In the genomic region with DNA sequence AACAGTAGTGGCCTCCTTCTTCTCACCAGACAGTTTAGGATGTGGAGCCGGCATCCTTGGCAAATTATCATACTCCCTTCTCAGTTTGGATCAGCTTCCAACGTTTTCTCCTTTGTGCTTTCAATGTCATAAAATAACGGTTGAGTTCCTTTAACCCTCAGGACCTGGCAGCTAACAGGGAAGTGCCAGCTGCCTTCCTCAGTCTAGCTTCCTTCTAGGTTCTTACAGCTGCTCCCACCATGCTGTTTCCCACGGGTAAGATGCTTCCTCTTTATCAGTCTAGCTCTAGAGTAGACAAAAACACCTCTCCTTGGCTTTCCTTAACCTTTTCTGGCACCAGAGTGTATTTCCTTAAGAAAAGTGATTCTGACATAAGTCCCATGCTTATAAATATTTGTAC, we compare ENCODE assay signal across 23 cellular contexts.
DNase-seq lines count a peak whose midpoint lies in the region; ATAC-seq and TF ChIP-seq lines count a peak whose summit lies in the region.
"Had no signal": no experiment of that assay in that cellular context is flagged by ENCODE, and none has a peak within 500 bp of the region (broad histone marks: within the 10 kb centered on the region; RNA-seq: fewer than 3 reads in every experiment).

No MANE protein-coding gene starts in this region.

- H3K4me3 Mint-ChIP-seq in central memory CD8-positive, alpha-beta T cell: no peak overlapping the region
- no peak overlapping the region for H3K4me3 Mint-ChIP-seq in nephron
- H3K4me3 Mint-ChIP-seq: activated CD4-positive, alpha-beta memory T cell treated with anti-CD3 and anti-CD28 coated beads, Interleukin-2, amount 10 ng/mL, durations not matched to agents 7 days and 5 days; CD4-positive, CD25-positive, alpha-beta regulatory T cell; naive thymus-derived CD8-positive, alpha-beta T cell; stimulated activated memory B cell treated with anti-CD40 and anti-IgM and Interleukin-4, amounts not matched to agents 10 μg/mL and 1 μg/mL and 100 μg/mL, for 72 hours had no signal

- H3K36me3 Mint-ChIP-seq in central memory CD8-positive, alpha-beta T cell (ENCODE audit: insufficient read depth): peaks cover 18% of the 10 kb centered on the region
- peaks cover 48% of the 10 kb centered on the region for H3K36me3 Mint-ChIP-seq in nephron (ENCODE audit: low read depth)

- peak overlapping the region; percentile 6 for H3K27ac Mint-ChIP-seq in central memory CD8-positive, alpha-beta T cell (ENCODE audit: low read depth)
- peak overlapping the region in 2 of 3 experiments; percentile 5 to 17 for H3K27ac Mint-ChIP-seq in nephron
- H3K27ac Mint-ChIP-seq: activated CD4-positive, alpha-beta memory T cell treated with anti-CD3 and anti-CD28 coated beads, Interleukin-2, amount 10 ng/mL, durations not matched to agents 7 days and 5 days; CD4-positive, CD25-positive, alpha-beta regulatory T cell; stimulated activated memory B cell treated with anti-CD40 and anti-IgM and Interleukin-4, amounts not matched to agents 10 μg/mL and 1 μg/mL and 100 μg/mL, for 72 hours had no signal

- DNase-seq in CD1c-positive myeloid dendritic cell (ENCODE audit: extremely low spot score) (peak; percentile 73), MV-4-11 (lab: John Stamatoyannopoulos, UW) (peak; percentile 85), T1000 (lab: John Stamatoyannopoulos, UW) (no peak), DMS79 treated with DMSO at 0.1 percent for 48 hours (lab: John Stamatoyannopoulos, UW) (no peak)
- no peak for DNase-seq in central memory CD8-positive, alpha-beta T cell (ENCODE audit: low spot score in 2 of 2)
- DNase-seq in activated CD4-positive, alpha-beta T cell treated with anti-CD3 and anti-CD28 coated beads for 48 hours: no peak
- DNase-seq: activated CD4-positive, alpha-beta memory T cell treated with anti-CD3 and anti-CD28 coated beads, Interleukin-2, amount 10 ng/mL, durations not matched to agents 7 days and 5 days; activated T-cell treated with anti-CD3 and anti-CD28 coated beads, Interleukin-2, amount 50 U/mL, for 1 hour; amniotic stem cell; CD4-positive, CD25-positive, alpha-beta regulatory T cell; DMS53; foreskin fibroblast; hippocampal formation; mammary epithelial cell; naive thymus-derived CD8-positive, alpha-beta T cell; NCI-H1105 treated with DMSO at 0.1 percent for 48 hours; NCI-H2081 treated with DMSO at 0.1 percent for 48 hours; NCI-H510A treated with DMSO at 0.1 percent for 48 hours; stimulated activated CD4-positive, alpha-beta T cell treated with anti-CD3 and anti-CD28 coated beads, Interleukin-1b, Interleukin-23, amount 100 ng/mL, for 48 hours had no signal

- no peak for ATAC-seq in central memory CD8-positive, alpha-beta T cell (replicated peaks; ENCODE audit: extremely low read depth, poor library complexity, severe bottlenecking)
- no peak for ATAC-seq in GM21423 (IDR thresholded peaks at IDR 0.05; ENCODE audit: unreplicated experiment)
- ATAC-seq: naive thymus-derived CD8-positive, alpha-beta T cell; Right ventricle myocardium inferior; stimulated activated memory B cell treated with anti-CD40 and anti-IgM and Interleukin-4, amounts not matched to agents 10 μg/mL and 1 μg/mL and 100 μg/mL, for 72 hours had no signal

- H3K4me1 Mint-ChIP-seq in central memory CD8-positive, alpha-beta T cell: peaks cover under 1% of the 10 kb centered on the region
- H3K4me1 Mint-ChIP-seq in nephron: peaks cover 14% of the 10 kb centered on the region
- H3K4me1 Mint-ChIP-seq: stimulated activated memory B cell treated with anti-CD40 and anti-IgM and Interleukin-4, amounts not matched to agents 10 μg/mL and 1 μg/mL and 100 μg/mL, for 72 hours had no signal

- TF ChIP-seq CTCF in nephron (IDR thresholded peaks at IDR 0.05; ENCODE audit: unreplicated experiment in 3 of 3): no peak

- no peaks in the 10 kb centered on the region for H3K27me3 Mint-ChIP-seq in central memory CD8-positive, alpha-beta T cell
- no peaks in the 10 kb centered on the region for H3K27me3 Mint-ChIP-seq in nephron (ENCODE audit: low read depth)
- H3K27me3 Mint-ChIP-seq: activated CD4-positive, alpha-beta memory T cell treated with anti-CD3 and anti-CD28 coated beads, Interleukin-2, amount 10 ng/mL, durations not matched to agents 7 days and 5 days; CD4-positive, CD25-positive, alpha-beta regulatory T cell; naive thymus-derived CD8-positive, alpha-beta T cell; stimulated activated memory B cell treated with anti-CD40 and anti-IgM and Interleukin-4, amounts not matched to agents 10 μg/mL and 1 μg/mL and 100 μg/mL, for 72 hours had no signal

- no peaks in the 10 kb centered on the region for H3K9me3 Mint-ChIP-seq in central memory CD8-positive, alpha-beta T cell
- no peaks in the 10 kb centered on the region for H3K9me3 Mint-ChIP-seq in nephron
- H3K9me3 Mint-ChIP-seq: activated CD4-positive, alpha-beta memory T cell treated with anti-CD3 and anti-CD28 coated beads, Interleukin-2, amount 10 ng/mL, durations not matched to agents 7 days and 5 days; naive thymus-derived CD8-positive, alpha-beta T cell; stimulated activated memory B cell treated with anti-CD40 and anti-IgM and Interleukin-4, amounts not matched to agents 10 μg/mL and 1 μg/mL and 100 μg/mL, for 72 hours had no signal

Comparison
In these comparisons a context has a peak if more than half of its experiments do, and no peak if none do; other contexts are left out.
1. DNase-seq: peak in CD1c-positive myeloid dendritic cell (single experiment) and MV-4-11 (single experiment); none in central memory CD8-positive, alpha-beta T cell (0 of 2), T1000 (single experiment), activated CD4-positive, alpha-beta T cell treated with anti-CD3 and anti-CD28 coated beads for 48 hours (single experiment) and DMS79 treated with DMSO at 0.1 percent for 48 hours (single experiment).